8 cellular contexts compared by ENCODE assay signal in the genomic region with DNA sequence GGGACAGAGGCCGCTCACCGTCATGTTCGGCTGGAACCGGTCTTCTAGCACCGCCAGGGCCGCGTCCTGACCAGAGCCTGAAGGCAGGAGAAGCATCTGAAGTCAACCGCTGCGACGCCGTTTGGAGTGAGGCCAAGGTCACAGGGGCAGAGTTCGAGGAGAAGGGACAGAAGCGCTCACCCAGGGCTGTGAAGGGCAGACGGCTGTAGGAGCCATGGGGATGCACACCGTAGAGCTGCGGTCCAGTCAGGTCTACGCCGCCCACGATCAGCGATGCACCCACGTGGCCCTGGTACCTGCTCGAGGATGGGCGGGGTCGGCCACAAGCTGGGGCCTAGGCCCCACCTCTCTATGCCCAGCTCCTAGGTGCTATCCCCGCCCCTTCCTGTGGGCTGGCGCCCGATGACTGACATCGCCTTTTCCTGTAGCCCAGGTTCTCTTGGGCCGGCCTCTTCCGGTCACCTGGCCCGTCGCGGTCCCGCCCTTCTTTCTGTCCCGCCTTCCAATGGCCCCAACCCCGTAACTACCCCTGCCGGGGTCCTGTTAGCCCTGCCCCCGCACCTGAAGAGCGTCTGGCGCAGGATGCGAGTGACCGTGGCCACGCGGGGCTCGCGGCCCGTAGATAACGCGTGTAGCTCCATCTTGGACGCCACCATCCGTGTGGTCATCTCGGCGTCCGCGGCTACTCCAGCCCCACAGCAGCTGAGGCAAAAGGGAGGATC. TPM values are rescaled to one million over a fixed set of nuclear protein-coding genes. Genes with fewer than 3 reads are reported as not detected.
DNase-seq lines count a peak whose midpoint lies in the region; ATAC-seq, FAIRE-seq and TF ChIP-seq lines count a peak whose summit lies in the region.

No MANE protein-coding gene starts in this region.

- H3K36me3 ChIP-seq in bronchial epithelial cell (ENCODE audit: control insufficient read depth, insufficient read depth, low read length) (peaks cover 3% of the 10 kb centered on the region), small intestine (ENCODE audit: control insufficient read depth in 2 of 2, insufficient read depth in 2 of 2, low read length in 2 of 2) (peaks cover 0 to 2% of the 10 kb centered on the region in 2 donors)

- H3K27ac ChIP-seq in small intestine (ENCODE audit: low read depth in 1 of 2, low read length in 1 of 2) = peak overlapping the region; percentile 95 to 96

- peak; percentile 88 for ATAC-seq in GM18909 (IDR thresholded peaks at IDR 0.05; ENCODE audit: poor library complexity, unreplicated experiment)
- peak; percentile 85 for ATAC-seq in HG03159 (IDR thresholded peaks at IDR 0.05; ENCODE audit: unreplicated experiment)

- no peak for TF ChIP-seq CTCF in WI38 (IDR thresholded peaks at IDR 0.05; ENCODE audit: low read depth, low read length)
- no peak for TF ChIP-seq CTCF in bronchial epithelial cell (IDR thresholded peaks at IDR 0.05; ENCODE audit: insufficient read depth, low read length, severe bottlenecking)

- peak; percentile 98 for DNase-seq in AG08395 (ENCODE audit: low spot score)
- DNase-seq in NCI-H2227 (lab: John Stamatoyannopoulos, UW; ENCODE audit: unreplicated experiment) = peak; percentile 96
- DNase-seq in bronchial epithelial cell (ENCODE audit: low read depth) = peak; percentile 96
- peak; percentile 100 for DNase-seq in iPS-NIHi7 (ENCODE audit: extremely low spot score)
- peak; percentile 98 for DNase-seq in small intestine

- no peaks in the 10 kb centered on the region for H3K9me3 ChIP-seq in small intestine (ENCODE audit: control insufficient read depth, low read depth)

- peak; percentile 70 for FAIRE-seq in bronchial epithelial cell (lab: Jason Lieb, UNC)
- FAIRE-seq in small intestine (lab: Jason Lieb, UNC) = no peak

- 3 to 4% (median 3%) methylated on average over 49 to 55 of the region's 55 CpGs for WGBS in small intestine, 3 donors

- no peaks in the 10 kb centered on the region for H3K27me3 ChIP-seq in bronchial epithelial cell (ENCODE audit: control insufficient read depth, insufficient read depth, low read length)
- H3K27me3 ChIP-seq in small intestine (ENCODE audit: control insufficient read depth in 2 of 2, insufficient read depth in 2 of 2, low read length in 2 of 2) = no peaks in the 10 kb centered on the region

- H3K4me3 ChIP-seq in WI38 (ENCODE audit: low read depth, low read length) (peak overlapping the region; percentile 85), bronchial epithelial cell (ENCODE audit: low read depth, low read length) (peak overlapping the region; percentile 97), small intestine (ENCODE audit: low read depth in 1 of 2, low read length in 2 of 2) (peak overlapping the region; percentile 85 to 86)

- H3K4me1 ChIP-seq in small intestine (ENCODE audit: control insufficient read depth in 2 of 2, insufficient read depth in 1 of 2, low read depth in 1 of 2, low read length in 1 of 2) = peaks cover 5 to 8% of the 10 kb centered on the region in 2 donors

RNA-seq across cellular contexts. Expression of a gene that starts 1.1 kb away (rescaled TPM):
- 16.3 and 23.7 TPM in 2 replicates for total RNA-seq in bronchial epithelial cell
- polyA plus RNA-seq in small intestine = 100 to 1,000 TPM; 197 to 354 (median 245) TPM

RNA-seq across cellular contexts. Expression of a gene that starts 3.9 kb away (rescaled TPM):
- 0.26 TPM in 2 replicates for total RNA-seq in bronchial epithelial cell
- 1 to 10 TPM; 1.4 to 6.7 (median 5.4) TPM for polyA plus RNA-seq in small intestine

RNA-seq across cellular contexts. Expression of a gene that starts 8.4 kb away (rescaled TPM):
- total RNA-seq in bronchial epithelial cell = 1.6 and 1.7 TPM in 2 replicates
- 1 to 10 TPM in 2 of 3 donors, under 1 TPM in 1; 0.54 to 4.4 (median 1.3) TPM for polyA plus RNA-seq in small intestine

RNA-seq across cellular contexts. Expression of a gene that starts 32.9 kb away (rescaled TPM):
- 20.5 and 35.2 TPM in 2 replicates for total RNA-seq in bronchial epithelial cell
- polyA plus RNA-seq in small intestine = 10 to 100 TPM in 1 of 3 donors, 1 to 10 TPM in 2; 1.1 to 10.0 (median 4.1) TPM

RNA-seq across cellular contexts. Expression of a gene that starts 42.5 kb away (rescaled TPM):
- 13.2 and 15.5 TPM in 2 replicates for total RNA-seq in bronchial epithelial cell
- polyA plus RNA-seq in small intestine = 10 to 100 TPM; 13.8 to 28.4 (median 18.8) TPM

Comparison
In these comparisons a context has a peak if more than half of its experiments do, and no peak if none do; other contexts are left out.
1. Peak in every context shown above with its lines: DNase-seq, ATAC-seq, H3K4me3 ChIP-seq and H3K27ac ChIP-seq.